Comparison of ENCODE assay signal across 8 cellular contexts in the genomic region with DNA sequence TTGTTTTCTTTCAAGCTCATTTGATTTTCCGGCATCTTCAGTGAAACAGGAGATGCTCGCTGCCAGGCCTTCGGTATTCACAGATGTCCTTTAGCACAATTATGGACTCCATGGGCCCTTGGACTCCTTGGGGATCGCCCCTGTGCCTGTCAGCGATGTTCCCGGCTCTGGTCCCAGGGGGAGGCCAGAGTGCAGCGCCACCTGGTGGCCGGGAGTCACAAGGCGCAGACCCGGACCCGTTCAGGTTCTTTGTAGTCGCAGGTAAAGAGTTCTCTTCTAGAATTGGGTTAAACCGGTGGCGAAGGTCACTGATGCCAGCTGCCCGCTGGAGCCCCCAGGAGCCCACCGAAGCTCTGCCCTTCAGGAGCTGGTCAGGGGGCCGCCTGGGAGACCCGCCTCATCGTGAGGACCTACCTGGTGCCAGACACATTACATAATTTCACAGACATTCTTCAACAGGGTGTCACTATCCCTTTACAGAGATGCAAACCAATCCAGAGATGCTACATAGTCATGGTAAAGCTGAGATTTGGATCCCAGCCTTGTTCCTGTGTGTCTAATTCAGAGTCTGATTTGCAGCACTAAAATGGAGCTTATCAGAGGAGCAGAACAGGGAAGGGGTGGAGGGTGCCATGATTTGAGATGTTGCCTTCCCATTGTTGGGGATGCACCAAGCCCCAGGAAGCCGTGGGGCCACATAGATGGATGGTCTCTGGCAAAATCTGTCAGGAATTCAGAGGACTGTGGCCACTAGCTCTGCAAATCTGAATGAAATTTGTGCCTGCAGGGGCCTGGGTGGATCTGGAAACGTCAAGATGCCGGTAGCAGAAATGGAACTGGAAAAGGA. TPM values are rescaled to one million over a fixed set of nuclear protein-coding genes. Genes with fewer than 3 reads are reported as not detected.
DNase-seq lines count a peak whose midpoint lies in the region; ATAC-seq and TF ChIP-seq lines count a peak whose summit lies in the region.

No MANE protein-coding gene starts in this region.

- H3K9me3 ChIP-seq in NT2/D1 (ENCODE audit: insufficient read depth, low read length) = no peaks in the 10 kb centered on the region
- H3K9me3 ChIP-seq in fibroblast of lung (ENCODE audit: control insufficient read depth, insufficient read depth, low read depth, low read length) = no peaks in the 10 kb centered on the region
- H3K9me3 ChIP-seq in osteoblast (ENCODE audit: low read depth, low read length) = no peaks in the 10 kb centered on the region
- no peaks in the 10 kb centered on the region for H3K9me3 ChIP-seq in tibial nerve

- no peak overlapping the region for H3K4me3 ChIP-seq in NT2/D1 (ENCODE audit: insufficient read length, low read depth)
- no peak overlapping the region for H3K4me3 ChIP-seq in fibroblast of lung (replicated peaks in 1 of 4; ENCODE audit: control extremely low read depth in 1 of 4, insufficient read depth in 1 of 4, low read depth in 3 of 4, low read length in 4 of 4)
- no peak overlapping the region for H3K4me3 ChIP-seq in osteoblast (ENCODE audit: insufficient read depth, low read length)
- H3K4me3 ChIP-seq in tibial nerve = no peak overlapping the region

- ATAC-seq in GM21423 (IDR thresholded peaks at IDR 0.05; ENCODE audit: unreplicated experiment) (peak; percentile 62), HG02642 (IDR thresholded peaks at IDR 0.05; ENCODE audit: poor library complexity, unreplicated experiment) (no peak)

- TF ChIP-seq EP300 in tibial nerve (IDR thresholded peaks at IDR 0.05) = no peak

- H4K20me1 ChIP-seq in fibroblast of lung (ENCODE audit: control insufficient read depth, extremely low read depth, insufficient read depth, low read length) (no peaks in the 10 kb centered on the region), osteoblast (ENCODE audit: insufficient read depth, low read length) (no peaks in the 10 kb centered on the region)

- H3K4me2 ChIP-seq in fibroblast of lung (ENCODE audit: extremely low read depth, insufficient read depth, low read length) (no peak overlapping the region), osteoblast (ENCODE audit: insufficient read depth, low read length) (peak overlapping the region; percentile 24)

- H3K27ac ChIP-seq in C4-2B (no peak overlapping the region), fibroblast of lung (ENCODE audit: insufficient read depth, low read length) (no peak overlapping the region), osteoblast (ENCODE audit: low read depth, low read length) (no peak overlapping the region), tibial nerve (no peak overlapping the region)

- 22 to 31% methylated on average over 17 to 22 of the region's 22 CpGs for WGBS in tibial nerve, 2 donors

- H3K9ac ChIP-seq in NT2/D1 (ENCODE audit: insufficient read length, low read depth) = no peak overlapping the region
- H3K9ac ChIP-seq in fibroblast of lung (ENCODE audit: insufficient read depth, low read length) = no peak overlapping the region

- H3K27me3 ChIP-seq in NT2/D1 (ENCODE audit: insufficient read depth, insufficient read length) (peaks cover 21% of the 10 kb centered on the region), fibroblast of lung (ENCODE audit: control insufficient read depth, insufficient read depth, low read length) (peaks cover 10% of the 10 kb centered on the region), osteoblast (ENCODE audit: insufficient read depth, low read length) (peaks cover 3% of the 10 kb centered on the region), tibial nerve (peaks cover 0 to 1% of the 10 kb centered on the region in 2 donors)

- TF ChIP-seq POLR2A in tibial nerve (IDR thresholded peaks at IDR 0.05) = no peak

- peaks cover 13% of the 10 kb centered on the region for H3K4me1 ChIP-seq in NT2/D1 (ENCODE audit: insufficient read depth, insufficient read length)
- no peaks in the 10 kb centered on the region for H3K4me1 ChIP-seq in fibroblast of lung (ENCODE audit: control insufficient read depth, extremely low read depth, insufficient read depth, low read length)
- peaks cover 7% of the 10 kb centered on the region for H3K4me1 ChIP-seq in osteoblast (ENCODE audit: insufficient read depth, low read length)
- H3K4me1 ChIP-seq in tibial nerve = peaks cover 0 to 25% (median 1%) of the 10 kb centered on the region in 4 donors

- no peaks in the 10 kb centered on the region for H3K36me3 ChIP-seq in NT2/D1 (ENCODE audit: insufficient read depth, insufficient read length, low read length)
- H3K36me3 ChIP-seq in fibroblast of lung (ENCODE audit: control insufficient read depth, insufficient read depth, low read length) = no peaks in the 10 kb centered on the region
- H3K36me3 ChIP-seq in osteoblast (ENCODE audit: insufficient read depth, low read length) = no peaks in the 10 kb centered on the region
- H3K36me3 ChIP-seq in tibial nerve = no peaks in the 10 kb centered on the region

- H3K79me2 ChIP-seq in fibroblast of lung (ENCODE audit: control insufficient read depth, insufficient read depth, low read length) (no peaks in the 10 kb centered on the region), osteoblast (ENCODE audit: insufficient read depth, low read length) (no peaks in the 10 kb centered on the region)

- peak; percentile 58 for DNase-seq in NT2/D1 (ENCODE audit: low read depth, low spot score)
- DNase-seq in activated T-cell treated with anti-CD3 and anti-CD28 coated beads for 48 hours (ENCODE audit: low read depth) = peak; percentile 72
- DNase-seq in fibroblast of lung (ENCODE audit: low read depth in 2 of 2) = peak; percentile 25 to 38
- peak; percentile 93 for DNase-seq in osteoblast (ENCODE audit: insufficient read length, low spot score, missing footprints)
- DNase-seq in tibial nerve (ENCODE audit: low spot score in 2 of 2) = no peak

- peak; percentile 96 for TF ChIP-seq CTCF in C4-2B (conservative IDR thresholded peaks at IDR 0.05)
- peak; percentile 84 for TF ChIP-seq CTCF in fibroblast of lung (conservative IDR thresholded peaks at IDR 0.05 in 1 of 2, IDR thresholded peaks at IDR 0.05 in 1 of 2; ENCODE audit: low read depth in 1 of 2, low read length in 2 of 2)
- peak; percentile 90 for TF ChIP-seq CTCF in osteoblast (IDR thresholded peaks at IDR 0.05; ENCODE audit: extremely low read depth, low read depth, low read length)
- peak; percentile 85 to 94 (median 88) for TF ChIP-seq CTCF in tibial nerve (IDR thresholded peaks at IDR 0.05)

- no peak overlapping the region for H2AFZ ChIP-seq in fibroblast of lung (ENCODE audit: low read length)
- peak overlapping the region; percentile 49 for H2AFZ ChIP-seq in osteoblast (ENCODE audit: low read length)

RNA-seq across cellular contexts. Expression of a gene that starts 6.0 kb away (rescaled TPM):
- 0.33 and 0.51 TPM in 2 replicates for total RNA-seq in fibroblast of lung
- polyA plus RNA-seq in fibroblast of lung = 0.01 and 0.17 TPM in 2 replicates
- 0.12 and 0.16 TPM in 2 replicates for polyA plus RNA-seq in fibroblast of lung (2012)
- not detected in 2 replicates for polyA minus RNA-seq in fibroblast of lung (ENCODE audit: low replicate concordance)
- under 0.01 TPM in 2 replicates for total RNA-seq in osteoblast
- 10 to 100 TPM; 22.8 to 55.3 (median 42.1) TPM for total RNA-seq in tibial nerve

RNA-seq across cellular contexts. Expression of a gene that starts 21.7 kb away (rescaled TPM):
- not detected in 2 replicates for total RNA-seq in fibroblast of lung
- polyA plus RNA-seq in fibroblast of lung = not detected in 2 replicates
- not detected in 2 replicates for polyA plus RNA-seq in fibroblast of lung (2012)
- not detected in 2 replicates for polyA minus RNA-seq in fibroblast of lung (ENCODE audit: low replicate concordance)
- not detected in 2 replicates for total RNA-seq in osteoblast
- not detected for total RNA-seq in tibial nerve

RNA-seq across cellular contexts. Expression of a gene that starts 41.1 kb away (rescaled TPM):
- total RNA-seq in fibroblast of lung (under 0.01 TPM in 1 of 2 replicates, not detected in the other), osteoblast (4.7 TPM in 1 of 2 replicates, not detected in the other), tibial nerve (10 to 100 TPM; 12.9 to 47.6 (median 22.7) TPM)
- polyA plus RNA-seq in fibroblast of lung = 0.24 and 9.7 TPM in 2 replicates
- polyA plus RNA-seq in fibroblast of lung (2012) = 0.97 and 15.7 TPM in 2 replicates
- polyA minus RNA-seq in fibroblast of lung (ENCODE audit: low replicate concordance) = 5.7 and 74.8 TPM in 2 replicates

Comparison
In these comparisons a context has a peak if more than half of its experiments do, and no peak if none do; other contexts are left out.
1. DNase-seq: peak in NT2/D1 (single experiment), activated T-cell treated with anti-CD3 and anti-CD28 coated beads for 48 hours (single experiment), fibroblast of lung (2 of 2) and osteoblast (single experiment); none in tibial nerve (0 of 2).
2. RNA of a gene that starts 6.0 kb away (total RNA-seq): 22.8 to 55.3 TPM in tibial nerve; 0.33 to 0.51 TPM in fibroblast of lung and under 0.01 TPM in osteoblast; every median in the first group is over 10 times any median in the second.
3. Peak in every context shown above with its lines, with median percentiles within 50 percentile points of each other: CTCF ChIP-seq.